ENCODE assay signal across 16 cellular contexts in genomic region chr7:155610633-155611193, GRCh38. TPM values are rescaled to one million over a fixed set of nuclear protein-coding genes. Genes with fewer than 3 reads are reported as not detected.
DNase-seq lines count a peak whose midpoint lies in the region; ATAC-seq and TF ChIP-seq lines count a peak whose summit lies in the region.
"Had no signal": no experiment of that assay in that cellular context is flagged by ENCODE, and none has a peak within 500 bp of the region (broad histone marks: within the 10 kb centered on the region; RNA-seq: fewer than 3 reads in every experiment).

No MANE protein-coding gene starts in this region.

- no peak overlapping the region for H3K27ac ChIP-seq in mammary epithelial cell (ENCODE audit: insufficient read depth, low read depth, low read length)
- H3K27ac ChIP-seq: Peyer's patch had no signal

- no peaks in the 10 kb centered on the region for H3K4me1 ChIP-seq in mammary epithelial cell (ENCODE audit: insufficient read depth, low read length)
- H3K4me1 ChIP-seq: Peyer's patch had no signal

- intact Hi-C loops in mammary epithelial cell (cut with micrococcal nuclease) (no loop called here), MCF 10A (cut with micrococcal nuclease) (no loop called here)

- H3K4me3 ChIP-seq in mammary epithelial cell (replicated peaks in 1 of 3; ENCODE audit: insufficient read depth in 1 of 3, low read depth in 2 of 3, low read length in 3 of 3) = no peak overlapping the region
- H3K4me3 ChIP-seq: Peyer's patch had no signal

- peak overlapping the region; percentile 9 for H2AFZ ChIP-seq in mammary epithelial cell (ENCODE audit: low read depth, low read length)

- H4K20me1 ChIP-seq in mammary epithelial cell (ENCODE audit: insufficient read depth, low read length) = no peaks in the 10 kb centered on the region

- H3K4me3 Mint-ChIP-seq in MCF 10A (ENCODE audit: unreplicated experiment) = no peak overlapping the region
- H3K4me3 Mint-ChIP-seq: CD4-positive, CD25-positive, alpha-beta regulatory T cell had no signal

- DNase-seq in mammary epithelial cell (no peak), MCF 10A (ENCODE audit: unreplicated experiment) (no peak), NCI-H69 (lab: John Stamatoyannopoulos, UW) (peak; percentile 17), cerebellar cortex (ENCODE audit: low spot score) (peak; percentile 81), NCI-H2107 (lab: John Stamatoyannopoulos, UW) (no peak), COLO829 (ENCODE audit: low spot score) (no peak)
- no peak for DNase-seq in activated CD8-positive, alpha-beta memory T cell treated with anti-CD3 and anti-CD28 coated beads, Interleukin-2, amount 50 U/mL, for 48 hours
- DNase-seq: CD4-positive, CD25-positive, alpha-beta regulatory T cell; H7; MM.1S; NCI-H1930; NCI-H226; Peyer's patch; Right ventricle myocardium superior; SK-N-SH had no signal

- no peaks in the 10 kb centered on the region for H3K36me3 Mint-ChIP-seq in MCF 10A (ENCODE audit: insufficient read depth, unreplicated experiment)

- dilution Hi-C loops in mammary epithelial cell (cut with HindIII; ENCODE audit: low sequenced_read_pairs) = no loop called here

- POLR2A ChIA-PET in MCF 10A (lab: Yijun Ruan, JAX) = no interaction called here

- no peaks in the 10 kb centered on the region for H3K9me3 Mint-ChIP-seq in MCF 10A (ENCODE audit: unreplicated experiment)

- no peaks in the 10 kb centered on the region for H3K27me3 ChIP-seq in mammary epithelial cell (ENCODE audit: insufficient read depth, low read length)
- H3K27me3 ChIP-seq: Peyer's patch had no signal

- CTCF ChIA-PET in mammary epithelial cell (lab: Charles Lee; ENCODE audit: low non-redundant PET) (no interaction called here), MCF 10A (lab: Yijun Ruan, JAX) (interaction anchor here (3.9 kb wide), 1 partner anchor 12 kb away, joined by 30 read pairs; no protein-coding TSS in a partner anchor)

- no peaks in the 10 kb centered on the region for H3K79me2 ChIP-seq in mammary epithelial cell (ENCODE audit: insufficient read depth, low read length)

- TF ChIP-seq CTCF in mammary epithelial cell (conservative IDR thresholded peaks at IDR 0.05 in 1 of 2, IDR thresholded peaks at IDR 0.05 in 1 of 2; ENCODE audit: extremely low read depth in 1 of 2, insufficient read depth in 1 of 2, low read depth in 1 of 2, low read length in 2 of 2) (no peak), MCF 10A (IDR thresholded peaks at IDR 0.05; ENCODE audit: unreplicated experiment) (no peak)

- no peak overlapping the region for H3K4me2 ChIP-seq in mammary epithelial cell (ENCODE audit: insufficient read depth, low read depth, low read length)
- H3K4me2 ChIP-seq: SK-N-SH had no signal

- in situ Hi-C loops in mammary epithelial cell (cut with MboI; ENCODE audit: low sequenced_read_pairs in 2 of 2) = no loop called here

- H3K9me3 ChIP-seq in mammary epithelial cell (replicated peaks; ENCODE audit: insufficient read depth, low read length) = peaks cover 3% of the 10 kb centered on the region
- H3K9me3 ChIP-seq: Peyer's patch, SK-N-SH had no signal

- no peak overlapping the region for H3K27ac Mint-ChIP-seq in MCF 10A (ENCODE audit: low read depth, unreplicated experiment)
- H3K27ac Mint-ChIP-seq: CD4-positive, CD25-positive, alpha-beta regulatory T cell had no signal

- H3K27me3 Mint-ChIP-seq in MCF 10A (ENCODE audit: insufficient read depth, unreplicated experiment) = peaks cover 31% of the 10 kb centered on the region

- 58% methylated on average over 11 of the region's 11 CpGs for WGBS in mammary epithelial cell (ENCODE audit: low coverage, missing lambda C conversion rate)

- peaks cover 7% of the 10 kb centered on the region for H3K4me1 Mint-ChIP-seq in MCF 10A (ENCODE audit: insufficient read depth, unreplicated experiment)
- H3K4me1 Mint-ChIP-seq: CD4-positive, CD25-positive, alpha-beta regulatory T cell had no signal

- no peak for ATAC-seq in GM18867 (IDR thresholded peaks at IDR 0.05; ENCODE audit: unreplicated experiment)

- H3K36me3 ChIP-seq in mammary epithelial cell (ENCODE audit: insufficient read depth, low read length) = no peaks in the 10 kb centered on the region
- H3K36me3 ChIP-seq: Peyer's patch had no signal

- H3K9ac ChIP-seq in mammary epithelial cell (ENCODE audit: insufficient read depth, low read length) = no peak overlapping the region
- H3K9ac ChIP-seq: SK-N-SH had no signal

- no TSS peak for BruUV-seq in mammary epithelial cell (replicated peaks; lab: Mats Ljungman, UMichigan)
- no TSS peak for BruUV-seq in MCF 10A (replicated peaks; lab: Mats Ljungman, UMichigan)

RNA-seq across cellular contexts. Expression of gene RBM33, which starts 33.7 kb away (rescaled TPM):
- total RNA-seq in mammary epithelial cell (10 to 100 TPM; 22.2 to 54.3 TPM), MCF 10A (2022) (80.5 and 81.9 TPM in 2 replicates)
- 5.0 TPM for polyA plus RNA-seq in mammary epithelial cell
- 19.8 TPM for polyA minus RNA-seq in mammary epithelial cell

Comparison
In these comparisons a context has a peak if more than half of its experiments do, and no peak if none do; other contexts are left out.
1. DNase-seq: peak in NCI-H69 (single experiment) and cerebellar cortex (single experiment); none in mammary epithelial cell (single experiment), MCF 10A (single experiment), activated CD8-positive, alpha-beta memory T cell treated with anti-CD3 and anti-CD28 coated beads, Interleukin-2, amount 50 U/mL, for 48 hours (single experiment), NCI-H2107 (single experiment) and COLO829 (single experiment).